In genomic region chr1:168178227-168178637, GRCh38 we compare ENCODE assay signal across 9 cellular contexts. TPM values are rescaled to one million over a fixed set of nuclear protein-coding genes. Genes with fewer than 3 reads are reported as not detected.
DNase-seq lines count a peak whose midpoint lies in the region; ATAC-seq and TF ChIP-seq lines count a peak whose summit lies in the region.
"Had no signal": no experiment of that assay in that cellular context is flagged by ENCODE, and none has a peak within 500 bp of the region (broad histone marks: within the 10 kb centered on the region; RNA-seq: fewer than 3 reads in every experiment).

No MANE protein-coding gene starts in this region.

- H3K27ac Mint-ChIP-seq in Calu3 (ENCODE audit: unreplicated experiment): no peak overlapping the region

- POLR2A ChIA-PET in OCI-LY7 (lab: Charles Lee): interaction anchor here (0.6 to 1.7 kb wide), 2 partner anchors 14 to 507 kb away, joined by 3 to 7 read pairs; no protein-coding TSS in a partner anchor

- no peaks in the 10 kb centered on the region for H3K9me3 Mint-ChIP-seq in Calu3 (ENCODE audit: low read depth, unreplicated experiment)
- H3K9me3 Mint-ChIP-seq: neural crest cell had no signal

- H2AFZ ChIP-seq in OCI-LY7 (ENCODE audit: low read length): peak overlapping the region; percentile 99

- H3K4me2 ChIP-seq in OCI-LY7 (ENCODE audit: low read length): peak overlapping the region; percentile 72

- DNase-seq in Calu3 (no peak), OCI-LY7 (ENCODE audit: low spot score) (no peak), fibroblast of mammary gland (ENCODE audit: low read depth) (no peak), GM10266 (ENCODE audit: extremely low spot score) (no peak)
- no peak for DNase-seq in stimulated activated naive CD8-positive, alpha-beta T cell treated with anti-CD3 and anti-CD28 coated beads, Interleukin-15, Interleukin-2, amounts not matched to agents 100 U/mL and 50 U/mL, for 24 hours

- BruUV-seq in Calu3 (replicated peaks; lab: Mats Ljungman, UMichigan) (TSS peak; percentile 94), OCI-LY7 (replicated peaks; lab: Mats Ljungman, UMichigan) (TSS peak; percentile 99)

- H4K20me1 ChIP-seq in OCI-LY7 (ENCODE audit: insufficient read depth, low read length): peaks cover 6% of the 10 kb centered on the region; the same call in 1 of the 2 replicates

- H3K36me3 ChIP-seq in OCI-LY7 (ENCODE audit: insufficient read depth, low read length) (no peaks in the 10 kb centered on the region), rectal smooth muscle tissue (ENCODE audit: control insufficient read depth, insufficient read depth, low read length) (no peaks in the 10 kb centered on the region)

- no peaks in the 10 kb centered on the region for H3K9me3 ChIP-seq in OCI-LY7 (ENCODE audit: low read length)

- no peaks in the 10 kb centered on the region for H3K27me3 Mint-ChIP-seq in Calu3 (ENCODE audit: unreplicated experiment)

- peak overlapping the region; percentile 76 for H3K27ac ChIP-seq in OCI-LY7 (ENCODE audit: low read depth, low read length, poor library complexity, severe bottlenecking)
- H3K27ac ChIP-seq in rectal smooth muscle tissue (ENCODE audit: low read depth, low read length): peak overlapping the region; percentile 90

- no peak overlapping the region for H3K4me3 Mint-ChIP-seq in Calu3 (ENCODE audit: low read depth, unreplicated experiment)
- H3K4me3 Mint-ChIP-seq: neural crest cell had no signal

- H3K36me3 Mint-ChIP-seq in Calu3 (ENCODE audit: insufficient read depth, unreplicated experiment): no peaks in the 10 kb centered on the region

- H3K9me2 ChIP-seq in OCI-LY7 (ENCODE audit: insufficient read depth, low read length): no peaks in the 10 kb centered on the region

- H3K27me3 ChIP-seq in rectal smooth muscle tissue (ENCODE audit: control insufficient read depth, insufficient read depth, low read length): no peaks in the 10 kb centered on the region

- no peaks in the 10 kb centered on the region for H3K4me1 Mint-ChIP-seq in Calu3 (ENCODE audit: low read depth, unreplicated experiment)
- H3K4me1 Mint-ChIP-seq: neural crest cell had no signal

- peaks cover 41% of the 10 kb centered on the region for H3K79me2 ChIP-seq in OCI-LY7 (ENCODE audit: insufficient read depth, low read depth, low read length)

- CTCF ChIA-PET in Calu3 (lab: Charles Lee): interaction anchor here (1.0 kb wide), 1 partner anchor 48 kb away, joined by 4 read pairs; the partner anchor contains the start of gene SFT2D2
- CTCF ChIA-PET in OCI-LY7 (lab: Charles Lee; ENCODE audit: unreplicated experiment): interaction anchor here (1.0 kb wide), 1 partner anchor 11 kb away, joined by 3 read pairs; no protein-coding TSS in a partner anchor

- ATAC-seq in GM21825 (IDR thresholded peaks at IDR 0.05; ENCODE audit: unreplicated experiment): no peak
- no peak for ATAC-seq in stimulated activated naive CD8-positive, alpha-beta T cell treated with anti-CD3 and anti-CD28 coated beads, Interleukin-15, Interleukin-2, amounts not matched to agents 100 U/mL and 50 U/mL, for 24 hours
- ATAC-seq in HG02759 (IDR thresholded peaks at IDR 0.05; ENCODE audit: unreplicated experiment): no peak

- no peak overlapping the region for H3K9ac ChIP-seq in rectal smooth muscle tissue (ENCODE audit: low read length)

- no peak for TF ChIP-seq CTCF in Calu3 (IDR thresholded peaks at IDR 0.05; ENCODE audit: unreplicated experiment)
- TF ChIP-seq CTCF in OCI-LY7 (conservative IDR thresholded peaks at IDR 0.05; ENCODE audit: low read length): no peak
- TF ChIP-seq CTCF in fibroblast of mammary gland (conservative IDR thresholded peaks at IDR 0.05; ENCODE audit: control insufficient read depth, insufficient read depth, low read depth, low read length): no peak
- no peak for TF ChIP-seq CTCF in GM10266 (IDR thresholded peaks at IDR 0.05; ENCODE audit: control insufficient read depth, insufficient read depth, low read depth, missing control alignments)

- H3K4me1 ChIP-seq in OCI-LY7 (ENCODE audit: insufficient read depth, low read length, poor library complexity, severe bottlenecking): peaks cover 20% of the 10 kb centered on the region
- H3K4me1 ChIP-seq in rectal smooth muscle tissue (ENCODE audit: control insufficient read depth, insufficient read depth, low read length): peaks cover 5% of the 10 kb centered on the region

- intact Hi-C loops in Calu3 (cut with micrococcal nuclease; ENCODE audit: unreplicated experiment) (loop anchor here (2.0 kb wide), 1 partner anchor 51 kb away; no protein-coding TSS in a partner anchor), OCI-LY7 (cut with micrococcal nuclease; ENCODE audit: unreplicated experiment) (loop anchor here (2.0 kb wide), 2 partner anchors 49 to 241 kb away; partner anchors contain the start of genes DCAF6, MPC2 and SFT2D2)

- H3K4me3 ChIP-seq in OCI-LY7 (ENCODE audit: low read depth, low read length, poor library complexity, severe bottlenecking) (peak overlapping the region; percentile 82), fibroblast of mammary gland (ENCODE audit: control insufficient read depth, low read depth, low read length) (peak overlapping the region; percentile 25), rectal smooth muscle tissue (ENCODE audit: low read length) (peak overlapping the region; percentile 55)

RNA-seq across cellular contexts. Expression of gene TIPRL, which starts 0.5 kb away (rescaled TPM):
- 36.6 and 41.6 TPM in 2 replicates for total RNA-seq in Calu3 (2022)
- 36.0 and 37.8 TPM in 2 replicates for total RNA-seq in OCI-LY7 (2014; rRNA removed; shearing (Covaris generic))
- 54.3 and 64.8 TPM in 2 replicates for total RNA-seq in OCI-LY7 (2022)

RNA-seq across cellular contexts. Expression of gene GPR161, which starts 41.5 kb away (rescaled TPM):
- total RNA-seq in Calu3 (2022): 3.8 and 8.4 TPM in 2 replicates
- total RNA-seq in OCI-LY7 (2014; rRNA removed; shearing (Covaris generic)): not detected in 2 replicates
- total RNA-seq in OCI-LY7 (2022): 0.15 TPM in 1 of 2 replicates, not detected in the other

RNA-seq across cellular contexts. Expression of gene SFT2D2, which starts 47.6 kb away (rescaled TPM):
- total RNA-seq in Calu3 (2022) (88.2 and 98.3 TPM in 2 replicates), OCI-LY7 (2022) (46.6 and 50.0 TPM in 2 replicates)
- 20.7 and 22.3 TPM in 2 replicates for total RNA-seq in OCI-LY7 (2014; rRNA removed; shearing (Covaris generic))

Comparison
In these comparisons a context has a peak if more than half of its experiments do, and no peak if none do; other contexts are left out.
1. H3K4me3 ChIP-seq: peak in every context shown above with its lines; median percentile 82 in OCI-LY7; 55 in rectal smooth muscle tissue; 25 in fibroblast of mammary gland.